Comparison of ENCODE assay signal across 8 cellular contexts in genomic region chr1:150578278-150579109, GRCh38. TPM values are rescaled to one million over a fixed set of nuclear protein-coding genes. Genes with fewer than 3 reads are reported as not detected.
DNase-seq lines count a peak whose midpoint lies in the region; ATAC-seq and TF ChIP-seq lines count a peak whose summit lies in the region.

No MANE protein-coding gene starts in this region.

- no peak overlapping the region for H2AFZ ChIP-seq in neural progenitor cell (replicated peaks)

- POLR2A ChIA-PET in HEK293 (lab: Yijun Ruan, JAX): interaction anchor here (0.6 to 13.5 kb wide), 20 partner anchors 9 to 428 kb away, joined by 3 to 272 read pairs (median 10); partner anchors contain the start of genes ADAMTSL4, APH1A, ENSA and FALEC

- peaks cover 55% of the 10 kb centered on the region for H4K20me1 ChIP-seq in neural progenitor cell (ENCODE audit: low read depth)

- H3K4me1 ChIP-seq in HEK293 (ENCODE audit: control insufficient read depth, insufficient read depth, low read length) (no peaks in the 10 kb centered on the region), neural progenitor cell (peaks cover 30% of the 10 kb centered on the region), vagina (peaks cover 37% of the 10 kb centered on the region)

- ATAC-seq in activated T-helper 17 cell treated with anti-CD3 and anti-CD28 coated beads, Interleukin-2, amount 50 U/mL, for 72 hours (replicated peaks): peak; percentile 29
- ATAC-seq in GM19328 (IDR thresholded peaks at IDR 0.05; ENCODE audit: unreplicated experiment): no peak

- peaks cover 7% of the 10 kb centered on the region for H3K4me1 Mint-ChIP-seq in activated T-helper 17 cell treated with anti-CD3 and anti-CD28 coated beads, Interleukin-2, amount 50 U/mL, for 72 hours
- peaks cover 41% of the 10 kb centered on the region for H3K4me1 Mint-ChIP-seq in neural progenitor cell

- peaks cover 64% of the 10 kb centered on the region for H3F3A ChIP-seq in neural progenitor cell (ENCODE audit: low read depth)

- H3K27ac Mint-ChIP-seq in activated T-helper 17 cell treated with anti-CD3 and anti-CD28 coated beads, Interleukin-2, amount 50 U/mL, for 72 hours: peak overlapping the region; percentile 98
- peak overlapping the region; percentile 99 for H3K27ac Mint-ChIP-seq in neural progenitor cell

- H3K27ac ChIP-seq in HEK293 (ENCODE audit: extremely low read depth, low read depth, low read length) (peak overlapping the region; percentile 95), neural progenitor cell (peak overlapping the region; percentile 100), vagina (peak overlapping the region; percentile 100)

- no peaks in the 10 kb centered on the region for H3K9me3 Mint-ChIP-seq in activated T-helper 17 cell treated with anti-CD3 and anti-CD28 coated beads, Interleukin-2, amount 50 U/mL, for 72 hours
- H3K9me3 Mint-ChIP-seq in neural progenitor cell: no peaks in the 10 kb centered on the region

- TF ChIP-seq CTCF in HEK293 (tag by site-specific recombination; IDR thresholded peaks at IDR 0.05) (no peak), foreskin fibroblast (IDR thresholded peaks at IDR 0.05; ENCODE audit: low read depth, low read length) (no peak), neural progenitor cell (IDR thresholded peaks at IDR 0.05) (no peak), vagina (IDR thresholded peaks at IDR 0.05) (no peak)

- no peaks in the 10 kb centered on the region for H3K27me3 ChIP-seq in neural progenitor cell
- no peaks in the 10 kb centered on the region for H3K27me3 ChIP-seq in vagina

- H3K27me3 Mint-ChIP-seq in activated T-helper 17 cell treated with anti-CD3 and anti-CD28 coated beads, Interleukin-2, amount 50 U/mL, for 72 hours: no peaks in the 10 kb centered on the region
- peaks cover 2% of the 10 kb centered on the region for H3K27me3 Mint-ChIP-seq in neural progenitor cell (ENCODE audit: insufficient read depth, low read depth)

- peak overlapping the region; percentile 98 for H3K4me3 Mint-ChIP-seq in activated T-helper 17 cell treated with anti-CD3 and anti-CD28 coated beads, Interleukin-2, amount 50 U/mL, for 72 hours
- H3K4me3 Mint-ChIP-seq in neural progenitor cell: peak overlapping the region; percentile 96

- peak overlapping the region; percentile 99 for H3K4me2 ChIP-seq in neural progenitor cell

- peaks cover 62% of the 10 kb centered on the region for H3K36me3 Mint-ChIP-seq in activated T-helper 17 cell treated with anti-CD3 and anti-CD28 coated beads, Interleukin-2, amount 50 U/mL, for 72 hours (ENCODE audit: low read depth)
- H3K36me3 Mint-ChIP-seq in neural progenitor cell: peaks cover 41% of the 10 kb centered on the region

- H3K9me3 ChIP-seq in HEK293 (ENCODE audit: control insufficient read depth, insufficient read depth, low read depth, low read length): no peaks in the 10 kb centered on the region
- H3K9me3 ChIP-seq in neural progenitor cell (ENCODE audit: low read depth): no peaks in the 10 kb centered on the region
- H3K9me3 ChIP-seq in vagina: no peaks in the 10 kb centered on the region

- peak in 1 of 2 donors; percentile 37 for TF ChIP-seq POLR2A in vagina (IDR thresholded peaks at IDR 0.05)

- DNase-seq in CD1c-positive myeloid dendritic cell (ENCODE audit: extremely low spot score): peak; percentile 90
- peak; percentile 72 for DNase-seq in NCI-H526 treated with DMSO at 0.1 percent for 48 hours (lab: John Stamatoyannopoulos, UW)
- DNase-seq in foreskin fibroblast: peak; percentile 75 to 91
- peak; percentile 47 for DNase-seq in neural progenitor cell (ENCODE audit: low spot score)
- no peak for DNase-seq in vagina (ENCODE audit: extremely low spot score in 2 of 2)

- H3K36me3 ChIP-seq in HEK293 (ENCODE audit: control insufficient read depth in 2 of 2, insufficient read depth in 1 of 2, low read length in 2 of 2): peaks cover 0 to 53% of the 10 kb centered on the region in 2 experiments
- H3K36me3 ChIP-seq in neural progenitor cell: peaks cover 30% of the 10 kb centered on the region
- H3K36me3 ChIP-seq in vagina: peaks cover 4 to 48% of the 10 kb centered on the region in 2 donors

- peaks cover 76% of the 10 kb centered on the region for H3K79me2 ChIP-seq in neural progenitor cell (ENCODE audit: low read depth)

- intact Hi-C loops in vagina (cut with DNase I): loop anchor here (5.0 kb wide), 1 partner anchor 39 kb away; no protein-coding TSS in a partner anchor

- H3K4me3 ChIP-seq in HEK293 (ENCODE audit: low read depth, low read length) (peak overlapping the region; percentile 82), foreskin fibroblast (ENCODE audit: low read depth in 1 of 2, low read length in 2 of 2) (peak overlapping the region; percentile 75 to 88), neural progenitor cell (peak overlapping the region; percentile 71), vagina (peak overlapping the region; percentile 86 to 99)

- H3K9ac ChIP-seq in neural progenitor cell: peak overlapping the region; percentile 97

- CTCF ChIA-PET in HEK293 (lab: Yijun Ruan, JAX): interaction anchor here (0.7 to 14.0 kb wide), 7 partner anchors 9 to 235 kb away, joined by 3 to 135 read pairs (median 5); no protein-coding TSS in a partner anchor

TF ChIP-seq in HEK293, 187 proteins besides CTCF, POLR2A, EP300 and RAD21 (continues in another document):
- TF ChIP-seq HIC1 (tag by site-specific recombination; IDR thresholded peaks at IDR 0.05) (no peak), BCL6B (tag by site-specific recombination; IDR thresholded peaks at IDR 0.05) (no peak), EGR2 (tag by site-specific recombination; IDR thresholded peaks at IDR 0.05; ENCODE audit: low read depth) (peak; percentile 57), ZNF623 (tag by site-specific recombination; IDR thresholded peaks at IDR 0.05) (no peak), ZNF747 (tag by site-specific recombination; IDR thresholded peaks at IDR 0.05) (no peak), ZBTB26 (tag by site-specific recombination; optimal IDR thresholded peaks at IDR 0.05) (no peak), ZNF24 (tag by site-specific recombination; IDR thresholded peaks at IDR 0.05) (no peak), ZNF560 (tag by site-specific recombination; IDR thresholded peaks at IDR 0.05; ENCODE audit: borderline replicate concordance) (no peak), ZEB2 (tag by site-specific recombination; IDR thresholded peaks at IDR 0.05) (peak; percentile 67)

RNA-seq across cellular contexts. Expression of gene MCL1, which starts 0.9 kb away (rescaled TPM):
- 100 to 1,000 TPM; 235 to 351 TPM for total RNA-seq in activated T-helper 17 cell treated with anti-CD3 and anti-CD28 coated beads, Interleukin-2, amount 50 U/mL, for 72 hours
- total RNA-seq in neural progenitor cell (ENCODE audit: low replicate concordance) (202 and 232 TPM in 2 replicates), vagina (181 TPM)

RNA-seq across cellular contexts. Expression of gene ADAMTSL4, which starts 29.3 kb away (rescaled TPM):
- total RNA-seq in activated T-helper 17 cell treated with anti-CD3 and anti-CD28 coated beads, Interleukin-2, amount 50 U/mL, for 72 hours: under 1 TPM; 0.29 to 0.37 TPM
- not detected in 2 replicates for total RNA-seq in neural progenitor cell (ENCODE audit: low replicate concordance)
- 64.6 TPM for total RNA-seq in vagina

RNA-seq across cellular contexts. Expression of gene ENSA, which starts 50.9 kb away (rescaled TPM):
- 100 to 1,000 TPM; 136 to 199 TPM for total RNA-seq in activated T-helper 17 cell treated with anti-CD3 and anti-CD28 coated beads, Interleukin-2, amount 50 U/mL, for 72 hours
- 133 and 201 TPM in 2 replicates for total RNA-seq in neural progenitor cell (ENCODE audit: low replicate concordance)
- total RNA-seq in vagina: 117 TPM

Comparison
In these comparisons a context has a peak if more than half of its experiments do, and no peak if none do; other contexts are left out.
1. DNase-seq: peak in CD1c-positive myeloid dendritic cell (single experiment), NCI-H526 treated with DMSO at 0.1 percent for 48 hours (single experiment), foreskin fibroblast (2 of 2) and neural progenitor cell (single experiment); none in vagina (0 of 2).
2. RNA of gene ADAMTSL4, which starts 29.3 kb away (total RNA-seq): 64.6 TPM in vagina (single experiment); 0.29 to 0.37 TPM in activated T-helper 17 cell treated with anti-CD3 and anti-CD28 coated beads, Interleukin-2, amount 50 U/mL, for 72 hours and not detected in neural progenitor cell; every median in the first group is over 10 times any median in the second.
3. Peak in every context shown above with its lines, with median percentiles within 50 percentile points of each other: H3K27ac ChIP-seq and H3K4me3 ChIP-seq.